ENCODE assay signal across 8 cellular contexts in the genomic region with DNA sequence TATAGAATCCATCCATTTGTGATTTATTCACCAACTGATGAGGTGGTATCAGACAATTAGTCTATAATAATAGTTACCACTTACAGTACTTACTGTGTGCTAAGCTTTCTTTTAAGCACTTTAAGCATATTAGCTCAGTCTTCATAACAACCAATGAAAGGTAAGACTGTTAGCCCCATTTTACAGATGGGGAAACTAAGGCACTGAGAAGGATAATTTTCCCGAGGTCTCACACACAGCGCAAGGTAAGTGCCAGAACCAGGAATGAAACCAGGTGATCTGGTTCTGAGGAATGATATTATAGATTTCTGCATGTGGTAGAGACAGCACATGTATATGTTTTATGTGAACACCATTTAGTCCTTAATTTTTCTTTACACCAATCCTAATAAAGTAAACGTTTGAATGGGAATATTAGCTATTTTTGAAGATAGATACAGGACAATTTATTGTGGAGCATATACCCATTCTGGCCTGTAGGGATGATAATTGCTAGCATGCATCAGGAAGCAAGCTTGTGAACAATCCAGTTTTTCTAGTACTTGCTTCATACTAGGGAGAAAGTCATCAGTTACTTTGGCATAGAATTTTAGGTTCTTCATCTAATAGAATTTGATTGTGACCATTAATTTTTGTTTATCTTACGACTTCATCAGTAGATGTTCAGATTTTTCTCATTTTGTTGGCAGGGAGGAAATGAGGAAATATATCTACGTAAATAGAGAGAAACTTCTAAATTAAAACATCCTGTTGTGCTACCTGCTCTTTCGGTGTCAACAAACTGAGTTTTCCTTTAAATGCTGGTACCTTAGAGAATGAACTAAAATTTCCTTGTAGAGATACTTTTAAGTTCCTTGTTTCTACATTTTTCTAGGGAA. TPM values are rescaled to one million over a fixed set of nuclear protein-coding genes. Genes with fewer than 3 reads are reported as not detected.
A peak's percentile ranks its signal among the peaks of the same experiment; 100 is the strongest.
DNase-seq lines count a peak whose midpoint lies in the region; ATAC-seq and TF ChIP-seq lines count a peak whose summit lies in the region.

No MANE protein-coding gene starts in this region.

- H4K8ac ChIP-seq in IMR-90 (ENCODE audit: low read depth in 2 of 2, low read length in 2 of 2): no peak overlapping the region

- TF ChIP-seq CTCF in IMR-90 (conservative IDR thresholded peaks at IDR 0.05; ENCODE audit: low read depth, low read length) (peak; percentile 25; the same call in 1 of the 2 replicates), brain (conservative IDR thresholded peaks at IDR 0.05) (peak in 1 of 2 experiments; percentile 28)

- H3K23ac ChIP-seq in IMR-90 (ENCODE audit: low read depth, low read length): no peak overlapping the region

- H2BK120ac ChIP-seq in IMR-90 (ENCODE audit: low read depth, low read length): no peak overlapping the region

- H3K9me1 ChIP-seq in IMR-90 (ENCODE audit: insufficient read depth, low read length): no peaks in the 10 kb centered on the region

- no peak for ATAC-seq in IMR-90 (ENCODE audit: low read depth)
- no peak for ATAC-seq in sciatic nerve

- no peaks in the 10 kb centered on the region for H3K9me3 ChIP-seq in BLaER1 treated with 17β-estradiol and CSF1 and Interleukin-3, amounts not matched to agents 10 nM and 100 nM (replicated peaks in 1 of 11)
- no peaks in the 10 kb centered on the region for H3K9me3 ChIP-seq in IMR-90 (ENCODE audit: control insufficient read depth, insufficient read depth, low read length)
- no peaks in the 10 kb centered on the region for H3K9me3 ChIP-seq in muscle layer of duodenum (ENCODE audit: control insufficient read depth in 1 of 2, low read length in 2 of 2)

- in situ Hi-C loops in IMR-90 (cut with MboI; ENCODE audit: low sequenced_read_pairs): no loop called here

- H3K27me3 Mint-ChIP-seq in brain: peaks cover 14% of the 10 kb centered on the region

- H3K14ac ChIP-seq in IMR-90 (replicated peaks; ENCODE audit: low read depth, low read length): no peak overlapping the region

- no peaks in the 10 kb centered on the region for H3K27me3 ChIP-seq in BLaER1 treated with 17β-estradiol and CSF1 and Interleukin-3, amounts not matched to agents 10 nM and 100 nM
- H3K27me3 ChIP-seq in IMR-90 (ENCODE audit: control insufficient read depth, insufficient read depth, low read length): no peaks in the 10 kb centered on the region
- H3K27me3 ChIP-seq in muscle layer of duodenum (ENCODE audit: low read depth, low read length): no peaks in the 10 kb centered on the region

- H3K27ac Mint-ChIP-seq in brain: peak overlapping the region in 1 of 5 experiments; percentile 92

- no peak overlapping the region for H2AK5ac ChIP-seq in IMR-90 (ENCODE audit: low read depth, low read length)

- H2BK20ac ChIP-seq in IMR-90 (ENCODE audit: low read depth, low read length): no peak overlapping the region

- H4K91ac ChIP-seq in IMR-90 (ENCODE audit: insufficient read depth, low read depth, low read length): no peak overlapping the region

- peak overlapping the region; percentile 83 to 99 (median 93) for H3K4me2 ChIP-seq in BLaER1 treated with 17β-estradiol and CSF1 and Interleukin-3, amounts not matched to agents 10 nM and 100 nM
- 0 out of 2 replicates have a peak overlapping the region, but pooled peaks have one; percentile 36 for H3K4me2 ChIP-seq in IMR-90 (ENCODE audit: low read depth, low read length)

- DNase-seq in IMR-90: no peak
- no peak for DNase-seq in sciatic nerve (ENCODE audit: low spot score)
- no peak for DNase-seq in effector CD4-positive, alpha-beta T cell
- DNase-seq in GOT3 (lab: John Stamatoyannopoulos, UW): no peak
- DNase-seq in CD1c-positive myeloid dendritic cell (ENCODE audit: extremely low spot score): no peak

- no peak overlapping the region for H4K5ac ChIP-seq in IMR-90 (ENCODE audit: low read depth, low read length)

- H3K4ac ChIP-seq in IMR-90 (ENCODE audit: low read depth, low read length): no peak overlapping the region

- peaks cover 19 to 64% (median 39%) of the 10 kb centered on the region in 11 experiments; a peak in 20 of 22 replicates for H3K36me3 ChIP-seq in BLaER1 treated with 17β-estradiol and CSF1 and Interleukin-3, amounts not matched to agents 10 nM and 100 nM
- H3K36me3 ChIP-seq in IMR-90 (ENCODE audit: control insufficient read depth, insufficient read depth, low read length) (no peaks in the 10 kb centered on the region; the same call in 1 of the 2 replicates), muscle layer of duodenum (ENCODE audit: control insufficient read depth in 1 of 2, insufficient read depth in 2 of 2, low read length in 2 of 2) (no peaks in the 10 kb centered on the region)

- peak overlapping the region in 5 of 11 experiments; percentile 1 to 100 (median 21); a peak in 5 of 22 replicates for H3K9ac ChIP-seq in BLaER1 treated with 17β-estradiol and CSF1 and Interleukin-3, amounts not matched to agents 10 nM and 100 nM
- no peak overlapping the region for H3K9ac ChIP-seq in IMR-90 (ENCODE audit: low read depth, low read length)

- peak overlapping the region; percentile 96 to 100 (median 99) for H3K4me3 Mint-ChIP-seq in brain

- no peak overlapping the region for H3K18ac ChIP-seq in IMR-90 (ENCODE audit: low read depth, low read length)

- H2AK9ac ChIP-seq in IMR-90 (replicated peaks; ENCODE audit: low read depth, low read length, poor library complexity): no peak overlapping the region

- dilution Hi-C loops in IMR-90 (cut with HindIII; ENCODE audit: low sequenced_read_pairs, unreplicated experiment): no loop called here

- peaks cover 76% of the 10 kb centered on the region for H3K4me1 Mint-ChIP-seq in brain

- no peak overlapping the region for H2BK5ac ChIP-seq in IMR-90 (ENCODE audit: low read depth, low read length, poor library complexity, severe bottlenecking)

- intact Hi-C loops in IMR-90 (cut with micrococcal nuclease): loop anchor here (10.0 kb wide), 1 partner anchor 674 kb away; a partner anchor contains a TSS
- intact Hi-C loops in sciatic nerve (cut with DNase I): no loop called here

- peak overlapping the region in 3 of 11 experiments; percentile 1 to 30 (median 11); a peak in 3 of 22 replicates for H3K27ac ChIP-seq in BLaER1 treated with 17β-estradiol and CSF1 and Interleukin-3, amounts not matched to agents 10 nM and 100 nM
- H3K27ac ChIP-seq in IMR-90 (ENCODE audit: insufficient read depth, low read length) (no peak overlapping the region), muscle layer of duodenum (ENCODE audit: low read length) (peak overlapping the region; percentile 19)

- H3K79me1 ChIP-seq in IMR-90 (ENCODE audit: low read depth in 1 of 2, low read length in 2 of 2): peaks cover 0 to 17% of the 10 kb centered on the region in 2 experiments; a peak in 2 of 4 replicates

- no peaks in the 10 kb centered on the region for H3K9me3 Mint-ChIP-seq in brain

- H3K4me1 ChIP-seq in BLaER1 treated with 17β-estradiol and CSF1 and Interleukin-3, amounts not matched to agents 10 nM and 100 nM: peaks cover 37 to 77% (median 65%) of the 10 kb centered on the region in 10 experiments
- H3K4me1 ChIP-seq in IMR-90 (ENCODE audit: control insufficient read depth, insufficient read depth, low read length) (peaks cover 2% of the 10 kb centered on the region), muscle layer of duodenum (ENCODE audit: control insufficient read depth in 1 of 2, insufficient read depth in 2 of 2, low read length in 2 of 2) (peaks cover 28 to 37% of the 10 kb centered on the region in 2 donors)

- H3K56ac ChIP-seq in IMR-90 (ENCODE audit: extremely low read depth, insufficient read depth, low read length): no peak overlapping the region

- no peak overlapping the region for H2BK15ac ChIP-seq in IMR-90 (ENCODE audit: low read depth, low read length)

- peak overlapping the region; percentile 89 to 100 (median 98); a peak in 14 of 20 replicates for H3K4me3 ChIP-seq in BLaER1 treated with 17β-estradiol and CSF1 and Interleukin-3, amounts not matched to agents 10 nM and 100 nM
- no peak overlapping the region for H3K4me3 ChIP-seq in IMR-90 (ENCODE audit: insufficient read depth, low read depth, low read length)
- H3K4me3 ChIP-seq in muscle layer of duodenum (ENCODE audit: low read depth in 1 of 2, low read length in 2 of 2): peak overlapping the region in 1 of 2 donors; percentile 96

- no peak overlapping the region for H2AFZ ChIP-seq in IMR-90 (replicated peaks; ENCODE audit: low read length, poor library complexity)

- H4K20me1 ChIP-seq in BLaER1 treated with 17β-estradiol and CSF1 and Interleukin-3, amounts not matched to agents 10 nM and 100 nM: peaks cover 65 to 79% (median 78%) of the 10 kb centered on the region in 11 experiments
- peaks cover 71% of the 10 kb centered on the region for H4K20me1 ChIP-seq in IMR-90 (ENCODE audit: insufficient read depth, low read length)

- TF ChIP-seq RAD21 in IMR-90 (IDR thresholded peaks at IDR 0.05; ENCODE audit: low read length): no peak

- H3K36me3 Mint-ChIP-seq in brain: peaks cover 10% of the 10 kb centered on the region

- no peak for TF ChIP-seq POLR2A in IMR-90 (IDR thresholded peaks at IDR 0.05; ENCODE audit: low read depth, low read length)

- POLR2A ChIA-PET in IMR-90 (lab: Charles Lee; ENCODE audit: unreplicated experiment): no interaction called here

- no CpG with 5 or more reads among the region's 6 CpGs for WGBS in IMR-90 (ENCODE audit: extremely low coverage in 2 of 2, insufficient read length in 1 of 2), 2 experiments

- CTCF ChIA-PET in IMR-90 (lab: Yijun Ruan, JAX): interaction anchor here (0.5 to 1.2 kb wide), 2 partner anchors 11 to 235 kb away, joined by 3 read pairs; no protein-coding TSS in a partner anchor

- BruUV-seq in IMR-90 (replicated peaks; lab: Mats Ljungman, UMichigan): no TSS peak

TF ChIP-seq in IMR-90, 13 proteins besides CTCF, POLR2A, EP300 and RAD21 (continues in another document):
- TF ChIP-seq, protein P1, sequence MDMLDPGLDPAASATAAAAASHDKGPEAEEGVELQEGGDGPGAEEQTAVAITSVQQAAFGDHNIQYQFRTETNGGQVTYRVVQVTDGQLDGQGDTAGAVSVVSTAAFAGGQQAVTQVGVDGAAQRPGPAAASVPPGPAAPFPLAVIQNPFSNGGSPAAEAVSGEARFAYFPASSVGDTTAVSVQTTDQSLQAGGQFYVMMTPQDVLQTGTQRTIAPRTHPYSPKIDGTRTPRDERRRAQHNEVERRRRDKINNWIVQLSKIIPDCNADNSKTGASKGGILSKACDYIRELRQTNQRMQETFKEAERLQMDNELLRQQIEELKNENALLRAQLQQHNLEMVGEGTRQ (IDR thresholded peaks at IDR 0.05; ENCODE audit: low read depth, low read length): no peak
- no peak for TF ChIP-seq RCOR1 (IDR thresholded peaks at IDR 0.05; ENCODE audit: insufficient replicate concordance, low read length)

RNA-seq across cellular contexts. Expression of a gene that starts 3.0 kb away (rescaled TPM):
- total RNA-seq in IMR-90 (2012; rRNA removed): 78.0 and 120 TPM in 2 replicates
- 94.7 and 102 TPM in 2 replicates for polyA plus RNA-seq in IMR-90 (2012; rRNA removed)
- 30.9 and 41.8 TPM in 2 replicates for polyA plus RNA-seq in IMR-90 (2012; cell fraction: cytosol; rRNA removed)
- 13.4 and 58.2 TPM in 2 replicates for polyA plus RNA-seq in IMR-90 (2012; cell fraction: nucleus; rRNA removed; ENCODE audit: low replicate concordance)
- polyA plus RNA-seq in brain (ENCODE audit: insufficient read depth, low read depth, low replicate concordance): 307 TPM
- total RNA-seq in sciatic nerve: 126 TPM

RNA-seq across cellular contexts. Expression of a gene that starts 21.4 kb away (rescaled TPM):
- total RNA-seq in IMR-90 (2012; rRNA removed) (4.7 and 6.1 TPM in 2 replicates), sciatic nerve (15.6 TPM)
- polyA plus RNA-seq in IMR-90 (2012; rRNA removed) (76.6 and 82.4 TPM in 2 replicates), brain (ENCODE audit: insufficient read depth, low read depth, low replicate concordance) (3.5 TPM)
- 18.1 and 18.2 TPM in 2 replicates for polyA plus RNA-seq in IMR-90 (2012; cell fraction: cytosol; rRNA removed)
- polyA plus RNA-seq in IMR-90 (2012; cell fraction: nucleus; rRNA removed; ENCODE audit: low replicate concordance): 901 and 1,315 TPM in 2 replicates
